30 cellular contexts compared by ENCODE assay signal in the genomic region with DNA sequence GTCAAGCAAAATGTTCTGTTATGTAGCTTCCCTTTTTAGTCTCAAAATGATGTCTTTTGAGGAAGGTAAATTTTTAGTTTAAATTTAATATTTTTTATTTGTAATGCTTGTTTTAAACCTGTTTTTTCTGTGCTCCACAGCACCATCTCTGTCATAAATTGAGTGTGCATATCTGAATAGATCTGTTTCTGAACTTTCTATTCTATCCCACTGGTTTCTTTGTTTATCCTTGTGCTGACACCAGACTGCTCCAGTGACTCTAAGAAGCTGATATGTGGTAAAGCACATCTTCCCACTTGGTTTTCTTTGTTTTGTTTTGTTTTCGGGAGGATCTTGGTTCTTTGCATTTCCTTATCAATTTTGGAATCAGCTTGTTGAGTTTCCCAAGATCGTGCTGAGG. TPM values are rescaled to one million over a fixed set of nuclear protein-coding genes. Genes with fewer than 3 reads are reported as not detected.
DNase-seq lines count a peak whose midpoint lies in the region; ATAC-seq, FAIRE-seq and TF ChIP-seq lines count a peak whose summit lies in the region.
"Had no signal": no experiment of that assay in that cellular context is flagged by ENCODE, and none has a peak within 500 bp of the region (broad histone marks: within the 10 kb centered on the region; RNA-seq: fewer than 3 reads in every experiment).

No MANE protein-coding gene starts in this region.

- no peaks in the 10 kb centered on the region for H3K27me3 Mint-ChIP-seq in activated T-cell treated with anti-CD3 and anti-CD28 coated beads, Interleukin-2, amount 50 U/mL, for 72 hours (ENCODE audit: low read depth)
- H3K27me3 Mint-ChIP-seq: activated naive CD8-positive, alpha-beta T cell treated with anti-CD3 and anti-CD28 coated beads for 36 hours; B cell had no signal

- H3K4me1 ChIP-seq in K562 (replicated peaks in 1 of 2; ENCODE audit: control insufficient read depth in 2 of 2, insufficient read depth in 2 of 2, low read length in 2 of 2) (peaks cover 0 to 22% of the 10 kb centered on the region in 2 experiments; a peak in 4 of 5 replicates), parathyroid adenoma (no peaks in the 10 kb centered on the region), HepG2 (ENCODE audit: insufficient read depth, low read length) (no peaks in the 10 kb centered on the region)
- H3K4me1 ChIP-seq: tibial nerve had no signal

- no peak for FAIRE-seq in K562 (lab: Jason Lieb, UNC)
- FAIRE-seq in HepG2 (lab: Jason Lieb, UNC): no peak

- H3K9me1 ChIP-seq in K562 (ENCODE audit: control insufficient read depth, insufficient read depth, low read length): no peaks in the 10 kb centered on the region

- H3K4me2 ChIP-seq in K562 (ENCODE audit: insufficient read depth, low read length) (no peak overlapping the region), parathyroid adenoma (ENCODE audit: low read length) (peak overlapping the region; percentile 31), HepG2 (ENCODE audit: low read depth, low read length) (no peak overlapping the region)
- H3K4me2 ChIP-seq: GM23338, KMS-11 had no signal

- TF ChIP-seq EP300 in K562 (IDR thresholded peaks at IDR 0.05; ENCODE audit: low read length) (no peak), HepG2 (IDR thresholded peaks at IDR 0.05; ENCODE audit: low read depth in 2 of 2, low read length in 2 of 2) (no peak), HepG2 (CRISPR knock-in tag; IDR thresholded peaks at IDR 0.05; ENCODE audit: borderline replicate concordance) (no peak)

- TF ChIP-seq CTCF in K562 (IDR thresholded peaks at IDR 0.05 in 2 of 3, conservative IDR thresholded peaks at IDR 0.05 in 1 of 3; ENCODE audit: insufficient read depth in 2 of 3, low read depth in 1 of 3, low read length in 3 of 3): no peak
- no peak for TF ChIP-seq CTCF in parathyroid adenoma (IDR thresholded peaks at IDR 0.05)
- TF ChIP-seq CTCF in HepG2 (CRISPR knock-in tag; IDR thresholded peaks at IDR 0.05): no peak

- 7% methylated on average over 2 of the region's 2 CpGs for WGBS in K562 (ENCODE audit: insufficient coverage, low coverage, missing lambda C conversion rate)
- WGBS in HepG2 (ENCODE audit: low lambda C conversion rate): 51% methylated on average over 2 of the region's 2 CpGs

- H3K4me1 Mint-ChIP-seq in activated T-cell treated with anti-CD3 and anti-CD28 coated beads, Interleukin-2, amount 50 U/mL, for 72 hours (ENCODE audit: low read depth): peaks cover 39% of the 10 kb centered on the region

- H3K9ac ChIP-seq in K562 (ENCODE audit: insufficient read depth in 1 of 2, low read depth in 2 of 2, low read length in 2 of 2): no peak overlapping the region
- no peak overlapping the region for H3K9ac ChIP-seq in parathyroid adenoma
- no peak overlapping the region for H3K9ac ChIP-seq in HepG2 (ENCODE audit: insufficient read depth, low read depth, low read length)
- H3K9ac ChIP-seq: KMS-11 had no signal

- peak overlapping the region; percentile 42 for H3K4me3 Mint-ChIP-seq in activated T-cell treated with anti-CD3 and anti-CD28 coated beads, Interleukin-2, amount 50 U/mL, for 72 hours
- H3K4me3 Mint-ChIP-seq: activated CD8-positive, alpha-beta T cell treated with anti-CD3 and anti-CD28 coated beads, Interleukin-2, amount 10 ng/mL, durations not matched to agents 7 days and 5 days; activated naive CD8-positive, alpha-beta T cell treated with anti-CD3 and anti-CD28 coated beads for 36 hours; B cell; CD8-positive, alpha-beta T cell; GM23338; T-helper 17 cell had no signal

- H3K27ac ChIP-seq in K562 (ENCODE audit: extremely low read depth, low read depth, low read length) (no peak overlapping the region), parathyroid adenoma (no peak overlapping the region), HepG2 (ENCODE audit: extremely low read length, insufficient read depth, low read length) (no peak overlapping the region)
- H3K27ac ChIP-seq: coronary artery, KMS-11, RWPE1, tibial nerve had no signal

- H3K9me3 ChIP-seq in K562 (replicated peaks; ENCODE audit: control insufficient read depth, insufficient read depth, low read depth, low read length): no peaks in the 10 kb centered on the region
- no peaks in the 10 kb centered on the region for H3K9me3 ChIP-seq in parathyroid adenoma (ENCODE audit: control insufficient read depth, low read length)
- H3K9me3 ChIP-seq in HepG2 (ENCODE audit: low read length): no peaks in the 10 kb centered on the region
- H3K9me3 ChIP-seq: tibial nerve had no signal

- intact Hi-C loops in K562 (cut with micrococcal nuclease) (no loop called here), HepG2 (cut with micrococcal nuclease; ENCODE audit: unreplicated experiment) (no loop called here)

- no peak for TF ChIP-seq POLR2A in K562 (conservative IDR thresholded peaks at IDR 0.05)
- no peak for TF ChIP-seq POLR2A in HepG2 (IDR thresholded peaks at IDR 0.05; ENCODE audit: insufficient read depth in 1 of 2, low read depth in 2 of 2, low read length in 2 of 2)

- no peak overlapping the region for H3K27ac Mint-ChIP-seq in activated T-cell treated with anti-CD3 and anti-CD28 coated beads, Interleukin-2, amount 50 U/mL, for 72 hours
- H3K27ac Mint-ChIP-seq: activated CD8-positive, alpha-beta T cell treated with anti-CD3 and anti-CD28 coated beads, Interleukin-2, amount 10 ng/mL, durations not matched to agents 7 days and 5 days; activated naive CD8-positive, alpha-beta T cell treated with anti-CD3 and anti-CD28 coated beads for 36 hours; B cell; CD8-positive, alpha-beta T cell; GM23338; T-helper 17 cell had no signal

- DNase-seq in activated T-cell treated with anti-CD3 and anti-CD28 coated beads, Interleukin-2, amount 50 U/mL, for 72 hours: no peak
- no peak for DNase-seq in activated T-cell treated with anti-CD3 and anti-CD28 coated beads, Interleukin-2, amount 50 U/mL, for 1 hour
- DNase-seq in OCI-M1 (lab: John Stamatoyannopoulos, UW): peak; percentile 65
- no peak for DNase-seq in K562 (ENCODE audit: extremely low read depth in 1 of 4, low spot score in 3 of 4)
- no peak for DNase-seq in NCI-H345 treated with DMSO at 0.1 percent for 48 hours (lab: John Stamatoyannopoulos, UW; ENCODE audit: unreplicated experiment)
- DNase-seq in HepG2 (ENCODE audit: low spot score): no peak
- DNase-seq: activated CD4-positive, CD25-positive, alpha-beta regulatory T cell treated with anti-CD3 and anti-CD28 coated beads, Interleukin-2, amount 50 U/mL, for 72 hours; activated CD8-positive, alpha-beta T cell treated with anti-CD3 and anti-CD28 coated beads, Interleukin-2, amount 10 ng/mL, durations not matched to agents 7 days and 5 days; activated effector memory CD4-positive, alpha-beta T cell treated with anti-CD3 and anti-CD28 coated beads, Interleukin-2, amount 50 U/mL, for 16 hours; activated naive CD8-positive, alpha-beta T cell treated with anti-CD3 and anti-CD28 coated beads for 36 hours; aorta; CD8-positive, alpha-beta T cell; effector memory CD4-positive, alpha-beta T cell; erythroblast; MM.1S; NCI-H1436; NCI-H2081 treated with DMSO at 0.1 percent for 48 hours; NCI-H226; stimulated activated CD4-positive, alpha-beta T cell treated with anti-CD3 and anti-CD28 coated beads, Interleukin-15, amount 100 ng/mL, for 24 hours; stimulated activated CD4-positive, alpha-beta T cell treated with anti-CD3 and anti-CD28 coated beads, Interleukin-4, amount 100 ng/mL, for 4 hours; T-helper 17 cell had no signal

- CTCF ChIA-PET in K562 (lab: Yijun Ruan, JAX; ENCODE audit: low intra/inter-chr PET ratio): no interaction called here
- CTCF ChIA-PET in HepG2 (lab: Yijun Ruan, JAX; ENCODE audit: low intra/inter-chr PET ratio, low total read pairs): no interaction called here

- POLR2A ChIA-PET in K562 (lab: Yijun Ruan, JAX): no interaction called here
- POLR2A ChIA-PET in HepG2 (lab: Yijun Ruan, JAX): no interaction called here

- H3K79me2 ChIP-seq in K562 (ENCODE audit: control insufficient read depth, insufficient read depth, low read length): no peaks in the 10 kb centered on the region
- no peaks in the 10 kb centered on the region for H3K79me2 ChIP-seq in parathyroid adenoma
- no peaks in the 10 kb centered on the region for H3K79me2 ChIP-seq in HepG2 (ENCODE audit: insufficient read depth, low read length)

- no peaks in the 10 kb centered on the region for H3K36me3 Mint-ChIP-seq in activated T-cell treated with anti-CD3 and anti-CD28 coated beads, Interleukin-2, amount 50 U/mL, for 72 hours (ENCODE audit: insufficient read depth in 2 of 2)
- H3K36me3 Mint-ChIP-seq: CD8-positive, alpha-beta T cell had no signal

- no peaks in the 10 kb centered on the region for H3K36me3 ChIP-seq in K562 (ENCODE audit: control insufficient read depth, insufficient read depth, low read length)
- no peaks in the 10 kb centered on the region for H3K36me3 ChIP-seq in parathyroid adenoma (ENCODE audit: control insufficient read depth, insufficient read depth, low read length)
- H3K36me3 ChIP-seq in HepG2 (replicated peaks in 1 of 2; ENCODE audit: control insufficient read depth in 1 of 2, insufficient read depth in 2 of 2, low read length in 2 of 2): no peaks in the 10 kb centered on the region
- H3K36me3 ChIP-seq: tibial nerve had no signal

- ATAC-seq in activated T-cell treated with anti-CD3 and anti-CD28 coated beads, Interleukin-2, amount 50 U/mL, for 72 hours (replicated peaks in 1 of 2): no peak
- ATAC-seq in K562 (no peak), HG03139 (IDR thresholded peaks at IDR 0.05; ENCODE audit: unreplicated experiment) (no peak), HepG2 (no peak)
- ATAC-seq: activated CD8-positive, alpha-beta T cell treated with anti-CD3 and anti-CD28 coated beads, Interleukin-2, amount 10 ng/mL, durations not matched to agents 7 days and 5 days; CD8-positive, alpha-beta T cell; GM23338; left lobe of liver; T-helper 17 cell had no signal

- TF ChIP-seq RAD21 in K562 (CRISPR knock-in tag; conservative IDR thresholded peaks at IDR 0.05 in 1 of 2, IDR thresholded peaks at IDR 0.05 in 1 of 2) (no peak), HepG2 (CRISPR knock-in tag; IDR thresholded peaks at IDR 0.05) (no peak)

- no peaks in the 10 kb centered on the region for H3K9me3 Mint-ChIP-seq in activated T-cell treated with anti-CD3 and anti-CD28 coated beads, Interleukin-2, amount 50 U/mL, for 72 hours
- H3K9me3 Mint-ChIP-seq: activated naive CD8-positive, alpha-beta T cell treated with anti-CD3 and anti-CD28 coated beads for 36 hours; CD8-positive, alpha-beta T cell; GM23338 had no signal

- H3K27me3 ChIP-seq in K562 (ENCODE audit: control insufficient read depth in 2 of 2, insufficient read depth in 2 of 2, low read length in 2 of 2): no peaks in the 10 kb centered on the region
- no peaks in the 10 kb centered on the region for H3K27me3 ChIP-seq in parathyroid adenoma (ENCODE audit: control insufficient read depth, insufficient read depth, low read length)
- no peaks in the 10 kb centered on the region for H3K27me3 ChIP-seq in HepG2 (ENCODE audit: control insufficient read depth in 1 of 2, insufficient read depth in 2 of 2, low read length in 2 of 2)
- H3K27me3 ChIP-seq: tibial nerve had no signal

- in situ Hi-C loops in K562 (cut with MboI): no loop called here
- in situ Hi-C loops in HepG2 (cut with HindIII; ENCODE audit: extremely low pct_ligation_motif_present, low pct_unique_long_range_greater_than_20kb): no loop called here

- BruUV-seq in K562 (replicated peaks; lab: Mats Ljungman, UMichigan) (no TSS peak), HepG2 (replicated peaks; lab: Mats Ljungman, UMichigan) (no TSS peak)

- no peak overlapping the region for H3K4me3 ChIP-seq in K562
- no peak overlapping the region for H3K4me3 ChIP-seq in parathyroid adenoma (ENCODE audit: low read depth, low read length)
- H3K4me3 ChIP-seq in HepG2 (replicated peaks in 1 of 3; ENCODE audit: insufficient read depth in 1 of 3, low read depth in 2 of 3, low read length in 3 of 3): no peak overlapping the region
- H3K4me3 ChIP-seq: coronary artery, GM23338, tibial nerve had no signal

- H4K20me1 ChIP-seq in K562 (replicated peaks; ENCODE audit: control insufficient read depth, insufficient read depth, low read length) (no peaks in the 10 kb centered on the region), HepG2 (ENCODE audit: insufficient read depth, low read length) (no peaks in the 10 kb centered on the region)

- no peak overlapping the region for H2AFZ ChIP-seq in K562 (ENCODE audit: low read depth, low read length)
- H2AFZ ChIP-seq in parathyroid adenoma: peak overlapping the region; percentile 54
- H2AFZ ChIP-seq in HepG2 (ENCODE audit: low read length): no peak overlapping the region
- H2AFZ ChIP-seq: GM23338 had no signal

RNA-seq across cellular contexts. Expression of a gene that starts 7.1 kb away (rescaled TPM):
- total RNA-seq in activated T-cell treated with anti-CD3 and anti-CD28 coated beads, Interleukin-2, amount 50 U/mL, for 72 hours: 100 to 1,000 TPM in 1 of 2 donors, 10 to 100 TPM in 1; 88.7 to 116 TPM
- 42.1 and 93.4 TPM in 2 replicates for total RNA-seq in K562 (2011; cell fraction: chromatin; rRNA removed; ENCODE audit: low replicate concordance)
- total RNA-seq in K562 (2011; cell fraction: nucleolus; rRNA removed): 32.7 and 49.0 TPM in 2 replicates
- total RNA-seq in K562 (2011; cell fraction: nucleoplasm; rRNA removed): 61.5 and 67.7 TPM in 2 replicates
- 20.3 and 24.3 TPM in 2 replicates for total RNA-seq in K562 (2014; rRNA removed)
- 21.8 and 29.5 TPM in 2 replicates for total RNA-seq in K562 (2014; rRNA removed; fragmentation: Illumina TruSeq; extraction: Trizol)
- total RNA-seq in K562 (2015; rRNA removed; fragmentation: Illumina TruSeq; extraction: Trizol): 23.8 and 25.4 TPM in 2 replicates
- total RNA-seq in K562 (2021): 35.4 and 39.5 TPM in 2 replicates
- 26.2 and 40.7 TPM in 2 replicates for polyA plus RNA-seq in K562 (2011; rRNA removed)
- polyA plus RNA-seq in K562 (2011; cell fraction: cytosol; rRNA removed): 10.7 and 19.3 TPM in 2 replicates
- 34.2 and 35.9 TPM in 2 replicates for polyA plus RNA-seq in K562 (2011; cell fraction: nucleus; rRNA removed)
- 30.1 and 36.5 TPM in 2 replicates for polyA plus RNA-seq in K562 (2012)
- polyA plus RNA-seq in K562 (2014; fragmentation: Illumina TruSeq; extraction: Trizol): 35.4 and 38.1 TPM in 2 replicates
- polyA plus RNA-seq in K562 (2014; fragmentation: Nextera tagmentation; extraction: Ambion mirVana): 10 to 100 TPM; 13.6 to 18.8 TPM
- polyA plus RNA-seq in K562 (2014; rRNA removed): 30.4 and 30.5 TPM in 2 replicates
- 30.0 and 36.5 TPM in 2 replicates for polyA minus RNA-seq in K562 (2011; rRNA and poly(A)+ RNA removed)
- 10.1 and 12.3 TPM in 2 replicates for polyA minus RNA-seq in K562 (2011; cell fraction: cytosol; rRNA and poly(A)+ RNA removed)
- polyA minus RNA-seq in K562 (2011; cell fraction: nucleus; rRNA and poly(A)+ RNA removed): 21.9 and 33.2 TPM in 2 replicates
- total RNA-seq in HepG2 (2016; rRNA removed; fragmentation: Illumina TruSeq; extraction: Trizol): 17.5 and 24.6 TPM in 2 replicates
- total RNA-seq in HepG2 (2016; cell fraction: cytosol; rRNA removed; fragmentation: Illumina TruSeq; extraction: Trizol; ENCODE audit: low read depth): 8.6 and 11.6 TPM in 2 replicates
- 16.8 and 25.9 TPM in 2 replicates for total RNA-seq in HepG2 (2016; cell fraction: insoluble cytoplasmic fraction; rRNA removed; fragmentation: Illumina TruSeq; extraction: Trizol)
- total RNA-seq in HepG2 (2016; cell fraction: membrane; rRNA removed; fragmentation: Illumina TruSeq; extraction: Trizol): 22.1 and 23.1 TPM in 2 replicates
- total RNA-seq in HepG2 (2016; cell fraction: nucleus; rRNA removed; fragmentation: Illumina TruSeq; extraction: Trizol): 26.1 and 27.7 TPM in 2 replicates
- 21.8 and 24.6 TPM in 2 replicates for polyA plus RNA-seq in HepG2 (2011; rRNA removed)
- polyA plus RNA-seq in HepG2 (2011; cell fraction: cytosol; rRNA removed): 7.3 and 15.5 TPM in 2 replicates
- polyA plus RNA-seq in HepG2 (2011; cell fraction: nucleus; rRNA removed): 19.7 and 20.4 TPM in 2 replicates
- polyA plus RNA-seq in HepG2 (2012): 22.5 and 23.9 TPM in 2 replicates
- 23.7 and 24.5 TPM in 2 replicates for polyA plus RNA-seq in HepG2 (2016; cell fraction: cytosol; fragmentation: Illumina TruSeq; extraction: Trizol; ENCODE audit: low read depth)
- polyA plus RNA-seq in HepG2 (2016; cell fraction: insoluble cytoplasmic fraction; fragmentation: Illumina TruSeq; extraction: Trizol; ENCODE audit: low read depth): 17.6 and 19.8 TPM in 2 replicates
- polyA plus RNA-seq in HepG2 (2016; cell fraction: membrane; fragmentation: Illumina TruSeq; extraction: Trizol; ENCODE audit: low read depth): 26.8 and 29.2 TPM in 2 replicates
- polyA plus RNA-seq in HepG2 (2016; cell fraction: nucleus; fragmentation: Illumina TruSeq; extraction: Trizol; ENCODE audit: insufficient read depth, low read depth): 37.0 and 40.9 TPM in 2 replicates
- polyA minus RNA-seq in HepG2 (2011; rRNA and poly(A)+ RNA removed; ENCODE audit: low replicate concordance): 14.3 and 35.2 TPM in 2 replicates
- polyA minus RNA-seq in HepG2 (2011; cell fraction: cytosol; rRNA and poly(A)+ RNA removed): 9.7 and 12.7 TPM in 2 replicates
- 37.2 and 37.9 TPM in 2 replicates for polyA minus RNA-seq in HepG2 (2011; cell fraction: nucleus; rRNA and poly(A)+ RNA removed)

RNA-seq across cellular contexts. Expression of a gene that starts 46.6 kb away (rescaled TPM):
- 10 to 100 TPM; 40.2 to 42.0 TPM for total RNA-seq in activated T-cell treated with anti-CD3 and anti-CD28 coated beads, Interleukin-2, amount 50 U/mL, for 72 hours
- 3.5 and 7.0 TPM in 2 replicates for total RNA-seq in K562 (2011; cell fraction: chromatin; rRNA removed; ENCODE audit: low replicate concordance)
- 1.7 and 2.9 TPM in 2 replicates for total RNA-seq in K562 (2011; cell fraction: nucleolus; rRNA removed)
- total RNA-seq in K562 (2011; cell fraction: nucleoplasm; rRNA removed): 3.9 and 8.0 TPM in 2 replicates
- total RNA-seq in K562 (2014; rRNA removed) (18.8 and 19.3 TPM in 2 replicates), K562 (2014; rRNA removed; fragmentation: Illumina TruSeq; extraction: Trizol) (35.1 and 41.7 TPM in 2 replicates), K562 (2015; rRNA removed; fragmentation: Illumina TruSeq; extraction: Trizol) (33.4 and 36.9 TPM in 2 replicates), K562 (2021) (21.6 and 22.1 TPM in 2 replicates), HepG2 (2016; rRNA removed; fragmentation: Illumina TruSeq; extraction: Trizol) (12.6 and 20.2 TPM in 2 replicates)
- polyA plus RNA-seq in K562 (2011; rRNA removed) (18.5 and 28.5 TPM in 2 replicates), K562 (2014; fragmentation: Illumina TruSeq; extraction: Trizol) (33.2 and 39.8 TPM in 2 replicates), K562 (2014; fragmentation: Nextera tagmentation; extraction: Ambion mirVana) (10 to 100 TPM; 22.0 to 30.2 TPM), K562 (2014; rRNA removed) (29.8 and 32.1 TPM in 2 replicates), HepG2 (2011; rRNA removed) (5.2 and 6.5 TPM in 2 replicates)
- polyA plus RNA-seq in K562 (2011; cell fraction: cytosol; rRNA removed): 2.9 and 7.9 TPM in 2 replicates
- polyA plus RNA-seq in K562 (2011; cell fraction: nucleus; rRNA removed): 3.1 and 3.7 TPM in 2 replicates
- 27.6 and 38.2 TPM in 2 replicates for polyA plus RNA-seq in K562 (2012)
- 12.8 and 13.2 TPM in 2 replicates for polyA minus RNA-seq in K562 (2011; rRNA and poly(A)+ RNA removed)
- polyA minus RNA-seq in K562 (2011; cell fraction: cytosol; rRNA and poly(A)+ RNA removed): 4.3 and 6.9 TPM in 2 replicates
- polyA minus RNA-seq in K562 (2011; cell fraction: nucleus; rRNA and poly(A)+ RNA removed): 4.3 and 6.6 TPM in 2 replicates
- 2.4 and 2.6 TPM in 2 replicates for total RNA-seq in HepG2 (2016; cell fraction: cytosol; rRNA removed; fragmentation: Illumina TruSeq; extraction: Trizol; ENCODE audit: low read depth)
- total RNA-seq in HepG2 (2016; cell fraction: insoluble cytoplasmic fraction; rRNA removed; fragmentation: Illumina TruSeq; extraction: Trizol): 11.6 and 19.3 TPM in 2 replicates
- 5.3 and 7.5 TPM in 2 replicates for total RNA-seq in HepG2 (2016; cell fraction: membrane; rRNA removed; fragmentation: Illumina TruSeq; extraction: Trizol)
- 8.9 and 9.5 TPM in 2 replicates for total RNA-seq in HepG2 (2016; cell fraction: nucleus; rRNA removed; fragmentation: Illumina TruSeq; extraction: Trizol)
- polyA plus RNA-seq in HepG2 (2011; cell fraction: cytosol; rRNA removed): 2.2 and 4.3 TPM in 2 replicates
- 1.3 and 2.2 TPM in 2 replicates for polyA plus RNA-seq in HepG2 (2011; cell fraction: nucleus; rRNA removed)
- 12.3 and 12.8 TPM in 2 replicates for polyA plus RNA-seq in HepG2 (2012)
- 2.4 and 3.0 TPM in 2 replicates for polyA plus RNA-seq in HepG2 (2016; cell fraction: cytosol; fragmentation: Illumina TruSeq; extraction: Trizol; ENCODE audit: low read depth)
- polyA plus RNA-seq in HepG2 (2016; cell fraction: insoluble cytoplasmic fraction; fragmentation: Illumina TruSeq; extraction: Trizol; ENCODE audit: low read depth): 27.3 and 29.1 TPM in 2 replicates
- 6.5 and 7.9 TPM in 2 replicates for polyA plus RNA-seq in HepG2 (2016; cell fraction: membrane; fragmentation: Illumina TruSeq; extraction: Trizol; ENCODE audit: low read depth)
- 19.4 and 20.6 TPM in 2 replicates for polyA plus RNA-seq in HepG2 (2016; cell fraction: nucleus; fragmentation: Illumina TruSeq; extraction: Trizol; ENCODE audit: insufficient read depth, low read depth)
- 0.98 and 1.6 TPM in 2 replicates for polyA minus RNA-seq in HepG2 (2011; rRNA and poly(A)+ RNA removed; ENCODE audit: low replicate concordance)
- polyA minus RNA-seq in HepG2 (2011; cell fraction: cytosol; rRNA and poly(A)+ RNA removed): 3.0 and 4.1 TPM in 2 replicates
- 6.2 and 9.3 TPM in 2 replicates for polyA minus RNA-seq in HepG2 (2011; cell fraction: nucleus; rRNA and poly(A)+ RNA removed)
